In genomic region chr7:94655884-94656657, GRCh38 we compare ENCODE assay signal across 8 cellular contexts. TPM values are rescaled to one million over a fixed set of nuclear protein-coding genes. Genes with fewer than 3 reads are reported as not detected.
DNase-seq lines count a peak whose midpoint lies in the region; ATAC-seq and TF ChIP-seq lines count a peak whose summit lies in the region.

Gene SGCE, minus strand, starts transcription at chr7:94656133. Its CDS starts 35 bp downstream, at chr7:94656098.

- H3K27ac ChIP-seq in thymus (ENCODE audit: low read depth), result peak within 1 kb of the TSS; percentile 18

- H3K9me3 Mint-ChIP-seq in naive thymus-derived CD8-positive, alpha-beta T cell, result peaks cover 0 to 6% (median 0%) of the 10 kb centered on the region in 9 donors

- 22% methylated on average over 61 of the region's 61 CpGs for WGBS in thymus

- H3K4me1 ChIP-seq in thymus (ENCODE audit: control insufficient read depth, insufficient read depth, low read length), result no peaks in the 10 kb centered on the region

- H3K4me1 Mint-ChIP-seq in naive thymus-derived CD8-positive, alpha-beta T cell, result peaks cover 7 to 23% (median 20%) of the 10 kb centered on the region in 4 donors

- DNase-seq in EH (ENCODE audit: low read depth) (peak; percentile 80), NCI-H82 treated with DMSO at 0.1 percent for 48 hours (lab: John Stamatoyannopoulos, UW; ENCODE audit: unreplicated experiment) (peak; percentile 19), fibroblast of villous mesenchyme (ENCODE audit: low read depth) (peak; percentile 77), NOMO-1 treated with DMSO at 0.1 percent for 48 hours (lab: John Stamatoyannopoulos, UW; ENCODE audit: unreplicated experiment) (no peak)
- DNase-seq in activated effector memory CD4-positive, alpha-beta T cell treated with anti-CD3 and anti-CD28 coated beads, Interleukin-2, amount 50 U/mL, for 16 hours, result peak; percentile 76
- DNase-seq in naive thymus-derived CD8-positive, alpha-beta T cell, result peak; percentile 6 to 70 (median 29)

- H3K4me3 ChIP-seq in fibroblast of villous mesenchyme (ENCODE audit: low read depth, low read length) (peak within 1 kb of the TSS; percentile 72), thymus (ENCODE audit: low read length) (peak within 1 kb of the TSS; percentile 43)

- H3K9me3 ChIP-seq in thymus (ENCODE audit: control insufficient read depth), result no peaks in the 10 kb centered on the region

- peak within 1 kb of the TSS; percentile 82 to 91 (median 86) for H3K4me3 Mint-ChIP-seq in naive thymus-derived CD8-positive, alpha-beta T cell

- peak within 1 kb of the TSS in 6 of 10 donors; percentile 12 to 83 (median 44) for H3K27ac Mint-ChIP-seq in naive thymus-derived CD8-positive, alpha-beta T cell

- H3K27me3 Mint-ChIP-seq in naive thymus-derived CD8-positive, alpha-beta T cell, result peaks cover 14 to 31% (median 29%) of the 10 kb centered on the region in 5 donors

- TF ChIP-seq CTCF in fibroblast of villous mesenchyme (IDR thresholded peaks at IDR 0.05; ENCODE audit: insufficient read depth, low read depth, low read length), result peak; percentile 49

- ATAC-seq in HG03280 (IDR thresholded peaks at IDR 0.05; ENCODE audit: unreplicated experiment), result peak; percentile 11
- no peak for ATAC-seq in naive thymus-derived CD8-positive, alpha-beta T cell

- POLR2A ChIA-PET in naive thymus-derived CD8-positive, alpha-beta T cell (lab: Charles Lee), result no interaction called here

- no peaks in the 10 kb centered on the region for H3K36me3 Mint-ChIP-seq in naive thymus-derived CD8-positive, alpha-beta T cell

- no peaks in the 10 kb centered on the region for H3K36me3 ChIP-seq in thymus (ENCODE audit: control insufficient read depth, insufficient read depth)

- H3K27me3 ChIP-seq in thymus (ENCODE audit: control insufficient read depth, insufficient read depth), result peaks cover 17% of the 10 kb centered on the region

RNA-seq across cellular contexts. Expression of gene SGCE, which starts in this region (rescaled TPM):
- total RNA-seq in fibroblast of villous mesenchyme, result 43.5 and 92.8 TPM in 2 replicates
- 1 to 10 TPM in 1 of 2 experiments, under 1 TPM in 1; 0.36 to 1.8 TPM for total RNA-seq in naive thymus-derived CD8-positive, alpha-beta T cell
- 1 to 10 TPM in 1 of 3 donors, not detected in 2; 2.9 TPM for polyA plus RNA-seq in naive thymus-derived CD8-positive, alpha-beta T cell
- polyA plus RNA-seq in thymus, result 23.7 TPM

Comparison
In these comparisons a context has a peak if more than half of its experiments do, and no peak if none do; other contexts are left out.
1. RNA of gene SGCE (total RNA-seq): 43.5 to 92.8 TPM in fibroblast of villous mesenchyme; 0.36 to 1.8 TPM in naive thymus-derived CD8-positive, alpha-beta T cell; every median in the first group is over 10 times any median in the second.